Comparison of ENCODE assay signal across 1 cellular context in the genomic region with DNA sequence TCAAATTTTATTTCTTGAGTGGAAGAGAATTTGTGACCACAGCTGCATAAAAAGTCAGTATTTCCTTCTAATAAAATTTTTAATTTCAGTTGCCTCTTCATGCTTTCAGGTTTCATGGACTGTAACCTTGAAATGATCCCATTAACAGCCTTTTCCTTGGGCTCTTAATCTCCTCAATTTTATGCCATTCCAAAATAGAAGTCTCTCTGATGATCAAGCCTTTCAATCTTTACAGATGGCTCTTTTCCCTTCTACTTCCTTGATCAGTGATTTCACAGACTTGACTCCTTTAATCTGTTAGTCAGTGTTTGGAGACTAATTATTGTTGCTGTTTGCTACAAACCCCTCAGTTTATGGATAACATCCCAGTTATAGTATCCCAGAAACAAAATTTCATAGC.
TF ChIP-seq lines count a peak whose summit lies in the region.

No MANE protein-coding gene starts in this region.

TF ChIP-seq in K562, 482 proteins besides CTCF, POLR2A, EP300 and RAD21 (continued from another document):
- TF ChIP-seq MYNN (IDR thresholded peaks at IDR 0.05): peak; percentile 99
- no peak; the same call in 1 of the 2 replicates for TF ChIP-seq MYNN (CRISPR knock-in tag; IDR thresholded peaks at IDR 0.05)
